In genomic region chr1:197892684-197893083, GRCh38 we compare ENCODE assay signal across 10 cellular contexts. TPM values are rescaled to one million over a fixed set of nuclear protein-coding genes. Genes with fewer than 3 reads are reported as not detected.
"Had no signal": no experiment of that assay in that cellular context is flagged by ENCODE, and none has a peak within 500 bp of the region (broad histone marks: within the 10 kb centered on the region; RNA-seq: fewer than 3 reads in every experiment).

No MANE protein-coding gene starts in this region.

- H3K4me3 ChIP-seq: GM23248, HAP-1 had no signal

- DNase-seq: GM23248, GOT3, H7, HFFc6, KBM-7 had no signal

- H3K36me3 ChIP-seq: HAP-1 had no signal

- H3K9me3 ChIP-seq: HAP-1 had no signal

- H3K9ac ChIP-seq: GM23248, KMS-11 had no signal

- ATAC-seq: HCT116 had no signal

- H3K27ac ChIP-seq: GM23248, KMS-11 had no signal

RNA-seq across cellular contexts. Expression of gene C1orf53, which starts 9.7 kb away (rescaled TPM):
- polyA plus RNA-seq: IgD-negative memory B cell had no signal

RNA-seq across cellular contexts. Expression of gene LHX9, which starts 24.5 kb away (rescaled TPM):
- total RNA-seq: HT-29 had no signal
- polyA plus RNA-seq: IgD-negative memory B cell had no signal
